1 cellular context compared by ENCODE assay signal in the genomic region with DNA sequence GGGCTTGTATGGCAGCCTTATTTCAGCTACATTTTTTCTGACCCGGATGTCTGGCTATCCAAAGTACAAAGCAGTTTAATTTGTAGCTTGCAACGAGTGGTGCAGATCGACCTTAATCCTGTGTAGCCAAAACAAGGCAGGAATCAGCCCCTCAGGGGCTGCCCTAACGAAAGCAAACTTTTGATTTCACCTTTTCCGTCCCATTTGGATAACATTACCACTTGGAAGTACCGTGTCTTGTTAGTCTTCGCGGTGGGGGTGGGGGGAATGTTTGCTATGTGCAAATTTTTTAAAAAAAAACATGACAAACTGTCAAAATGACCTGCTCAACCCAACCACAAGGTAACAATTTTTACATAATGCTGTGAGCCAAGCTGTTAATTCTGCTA.
A peak's percentile ranks its signal among the peaks of the same experiment; 100 is the strongest.
TF ChIP-seq lines count a peak whose summit lies in the region.

No MANE protein-coding gene starts in this region.

TF ChIP-seq in HepG2, 621 proteins besides CTCF, POLR2A, EP300 and RAD21:
- TF ChIP-seq MBD4 (IDR thresholded peaks at IDR 0.05; ENCODE audit: borderline replicate concordance, low read length) (peak; percentile 65; the same call in 1 of the 2 replicates), ZNF605 (CRISPR knock-in tag; IDR thresholded peaks at IDR 0.05) (peak; percentile 46; the same call in 1 of the 2 replicates), ZNF776 (CRISPR knock-in tag; IDR thresholded peaks at IDR 0.05) (no peak), ZNF317 (CRISPR knock-in tag; IDR thresholded peaks at IDR 0.05) (0 out of 2 replicates have a peak, but pooled peaks have one; percentile 9), ELF4 (CRISPR knock-in tag; IDR thresholded peaks at IDR 0.05; ENCODE audit: borderline replicate concordance) (0 out of 2 replicates have a peak, but pooled peaks have one; percentile 29), ZNF883 (CRISPR knock-in tag; IDR thresholded peaks at IDR 0.05; ENCODE audit: not compliant biosample characterization) (no peak), ZSCAN25 (CRISPR knock-in tag; IDR thresholded peaks at IDR 0.05) (no peak), NR2C2 (CRISPR knock-in tag; IDR thresholded peaks at IDR 0.05; ENCODE audit: borderline replicate concordance) (0 out of 2 replicates have a peak, but pooled peaks have one; percentile 2), CREB1 (IDR thresholded peaks at IDR 0.05) (no peak), CREB1 (CRISPR knock-in tag; IDR thresholded peaks at IDR 0.05) (0 out of 2 replicates have a peak, but pooled peaks have one; percentile 20), ZNF264 (CRISPR knock-in tag; IDR thresholded peaks at IDR 0.05) (0 out of 2 replicates have a peak, but pooled peaks have one; percentile 11), SIX4 (CRISPR knock-in tag; IDR thresholded peaks at IDR 0.05) (no peak), ZNF772 (CRISPR knock-in tag; IDR thresholded peaks at IDR 0.05) (peak; percentile 9; the same call in 1 of the 2 replicates), POLR2G (IDR thresholded peaks at IDR 0.05; ENCODE audit: low read depth, low read length) (peak; percentile 42), NFKBIZ (CRISPR knock-in tag; IDR thresholded peaks at IDR 0.05) (0 out of 2 replicates have a peak, but pooled peaks have one; percentile 3), CAMTA2 (CRISPR knock-in tag; IDR thresholded peaks at IDR 0.05; ENCODE audit: borderline replicate concordance) (no peak), ZC3H4 (CRISPR knock-in tag; IDR thresholded peaks at IDR 0.05; ENCODE audit: borderline replicate concordance) (peak; percentile 7; the same call in 1 of the 2 replicates)
- TF ChIP-seq, protein P1, sequence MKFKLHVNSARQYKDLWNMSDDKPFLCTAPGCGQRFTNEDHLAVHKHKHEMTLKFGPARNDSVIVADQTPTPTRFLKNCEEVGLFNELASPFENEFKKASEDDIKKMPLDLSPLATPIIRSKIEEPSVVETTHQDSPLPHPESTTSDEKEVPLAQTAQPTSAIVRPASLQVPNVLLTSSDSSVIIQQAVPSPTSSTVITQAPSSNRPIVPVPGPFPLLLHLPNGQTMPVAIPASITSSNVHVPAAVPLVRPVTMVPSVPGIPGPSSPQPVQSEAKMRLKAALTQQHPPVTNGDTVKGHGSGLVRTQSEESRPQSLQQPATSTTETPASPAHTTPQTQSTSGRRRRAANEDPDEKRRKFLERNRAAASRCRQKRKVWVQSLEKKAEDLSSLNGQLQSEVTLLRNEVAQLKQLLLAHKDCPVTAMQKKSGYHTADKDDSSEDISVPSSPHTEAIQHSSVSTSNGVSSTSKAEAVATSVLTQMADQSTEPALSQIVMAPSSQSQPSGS (CRISPR knock-in tag; IDR thresholded peaks at IDR 0.05) = no peak
- TF ChIP-seq, protein P2, sequence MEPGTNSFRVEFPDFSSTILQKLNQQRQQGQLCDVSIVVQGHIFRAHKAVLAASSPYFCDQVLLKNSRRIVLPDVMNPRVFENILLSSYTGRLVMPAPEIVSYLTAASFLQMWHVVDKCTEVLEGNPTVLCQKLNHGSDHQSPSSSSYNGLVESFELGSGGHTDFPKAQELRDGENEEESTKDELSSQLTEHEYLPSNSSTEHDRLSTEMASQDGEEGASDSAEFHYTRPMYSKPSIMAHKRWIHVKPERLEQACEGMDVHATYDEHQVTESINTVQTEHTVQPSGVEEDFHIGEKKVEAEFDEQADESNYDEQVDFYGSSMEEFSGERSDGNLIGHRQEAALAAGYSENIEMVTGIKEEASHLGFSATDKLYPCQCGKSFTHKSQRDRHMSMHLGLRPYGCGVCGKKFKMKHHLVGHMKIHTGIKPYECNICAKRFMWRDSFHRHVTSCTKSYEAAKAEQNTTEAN (CRISPR knock-in tag; conservative IDR thresholded peaks at IDR 0.05) = 0 out of 2 replicates have a peak, but pooled peaks have one; percentile 5
- TF ChIP-seq, protein P3, sequence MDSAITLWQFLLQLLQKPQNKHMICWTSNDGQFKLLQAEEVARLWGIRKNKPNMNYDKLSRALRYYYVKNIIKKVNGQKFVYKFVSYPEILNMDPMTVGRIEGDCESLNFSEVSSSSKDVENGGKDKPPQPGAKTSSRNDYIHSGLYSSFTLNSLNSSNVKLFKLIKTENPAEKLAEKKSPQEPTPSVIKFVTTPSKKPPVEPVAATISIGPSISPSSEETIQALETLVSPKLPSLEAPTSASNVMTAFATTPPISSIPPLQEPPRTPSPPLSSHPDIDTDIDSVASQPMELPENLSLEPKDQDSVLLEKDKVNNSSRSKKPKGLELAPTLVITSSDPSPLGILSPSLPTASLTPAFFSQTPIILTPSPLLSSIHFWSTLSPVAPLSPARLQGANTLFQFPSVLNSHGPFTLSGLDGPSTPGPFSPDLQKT (CRISPR knock-in tag; IDR thresholded peaks at IDR 0.05; ENCODE audit: borderline replicate concordance) = no peak
TF ChIP-seq in HepG2: peak in this region for 12.
